In genomic region chr10:113541554-113541902, GRCh38 we compare ENCODE assay signal across 23 cellular contexts. TPM values are rescaled to one million over a fixed set of nuclear protein-coding genes. Genes with fewer than 3 reads are reported as not detected.
"Had no signal": no experiment of that assay in that cellular context is flagged by ENCODE, and none has a peak within 500 bp of the region (broad histone marks: within the 10 kb centered on the region; RNA-seq: fewer than 3 reads in every experiment).

No MANE protein-coding gene starts in this region.

- H3K4me3 ChIP-seq: left lung, ovary, sigmoid colon, uterus had no signal

- H3K36me3 Mint-ChIP-seq: activated CD4-positive, alpha-beta memory T cell treated with anti-CD3 and anti-CD28 coated beads for 36 hours; activated naive CD4-positive, alpha-beta T cell treated with anti-CD3 and anti-CD28 coated beads, Interleukin-2, amount 10 ng/mL, durations not matched to agents 7 days and 5 days; stimulated activated naive B cell treated with anti-CD40 and anti-IgM and Interleukin-4, amounts not matched to agents 10 μg/mL and 1 μg/mL and 100 μg/mL, for 72 hours had no signal

- ATAC-seq: activated T-cell treated with anti-CD3 and anti-CD28 coated beads, Interleukin-2, amount 50 U/mL, for 72 hours; left lung; stimulated activated naive B cell treated with anti-CD40 and anti-IgM and Interleukin-4, amounts not matched to agents 10 μg/mL and 1 μg/mL and 100 μg/mL, for 72 hours had no signal

- H3K9me3 ChIP-seq: left lung, neutrophil, ovary, sigmoid colon, uterus had no signal

- H3K4me1 Mint-ChIP-seq: activated naive CD4-positive, alpha-beta T cell treated with anti-CD3 and anti-CD28 coated beads, Interleukin-2, amount 10 ng/mL, durations not matched to agents 7 days and 5 days; stimulated activated naive B cell treated with anti-CD40 and anti-IgM and Interleukin-4, amounts not matched to agents 10 μg/mL and 1 μg/mL and 100 μg/mL, for 72 hours had no signal

- H3K27me3 ChIP-seq: left lung, neutrophil, ovary, sigmoid colon, uterus had no signal

- H3K9me3 Mint-ChIP-seq: activated CD4-positive, alpha-beta memory T cell treated with anti-CD3 and anti-CD28 coated beads for 36 hours; activated naive CD4-positive, alpha-beta T cell treated with anti-CD3 and anti-CD28 coated beads, Interleukin-2, amount 10 ng/mL, durations not matched to agents 7 days and 5 days; activated T-cell treated with anti-CD3 and anti-CD28 coated beads, Interleukin-2, amount 50 U/mL, for 72 hours; nephron; stimulated activated naive B cell treated with anti-CD40 and anti-IgM and Interleukin-4, amounts not matched to agents 10 μg/mL and 1 μg/mL and 100 μg/mL, for 72 hours; T-helper 1 cell treated with Interleukin-12 subunit alpha and Interleukin-12 subunit beta and Interleukin-4 antibody, amounts not matched to agents 30 μg/mL and 1 μg/mL, for 36 hours had no signal

- H3K27ac ChIP-seq: epithelial cell of prostate, left lung, neutrophil, ovary, sigmoid colon, uterus had no signal

- H3K27me3 Mint-ChIP-seq: activated CD4-positive, alpha-beta memory T cell treated with anti-CD3 and anti-CD28 coated beads for 36 hours had no signal

- H3K4me3 Mint-ChIP-seq: activated CD4-positive, alpha-beta memory T cell treated with anti-CD3 and anti-CD28 coated beads for 36 hours; activated naive CD4-positive, alpha-beta T cell treated with anti-CD3 and anti-CD28 coated beads, Interleukin-2, amount 10 ng/mL, durations not matched to agents 7 days and 5 days; activated T-cell treated with anti-CD3 and anti-CD28 coated beads, Interleukin-2, amount 50 U/mL, for 72 hours; nephron; stimulated activated naive B cell treated with anti-CD40 and anti-IgM and Interleukin-4, amounts not matched to agents 10 μg/mL and 1 μg/mL and 100 μg/mL, for 72 hours; T-helper 1 cell treated with Interleukin-12 subunit alpha and Interleukin-12 subunit beta and Interleukin-4 antibody, amounts not matched to agents 30 μg/mL and 1 μg/mL, for 36 hours had no signal

- H3K27ac Mint-ChIP-seq: activated CD4-positive, alpha-beta memory T cell treated with anti-CD3 and anti-CD28 coated beads for 36 hours; activated naive CD4-positive, alpha-beta T cell treated with anti-CD3 and anti-CD28 coated beads, Interleukin-2, amount 10 ng/mL, durations not matched to agents 7 days and 5 days; activated T-cell treated with anti-CD3 and anti-CD28 coated beads, Interleukin-2, amount 50 U/mL, for 72 hours; stimulated activated naive B cell treated with anti-CD40 and anti-IgM and Interleukin-4, amounts not matched to agents 10 μg/mL and 1 μg/mL and 100 μg/mL, for 72 hours; T-helper 1 cell treated with Interleukin-12 subunit alpha and Interleukin-12 subunit beta and Interleukin-4 antibody, amounts not matched to agents 30 μg/mL and 1 μg/mL, for 36 hours had no signal

- H3K4me1 ChIP-seq: left lung, sigmoid colon, uterus had no signal

- DNase-seq: activated CD4-positive, alpha-beta memory T cell treated with anti-CD3 and anti-CD28 coated beads for 36 hours; activated CD4-positive, alpha-beta T cell treated with anti-CD3 and anti-CD28 coated beads for 4 hours; activated CD4-positive, CD25-positive, alpha-beta regulatory T cell; activated effector memory CD4-positive, alpha-beta T cell treated with Interleukin-2 at 50 U/mL for 16 hours; activated naive CD4-positive, alpha-beta T cell treated with anti-CD3 and anti-CD28 coated beads, Interleukin-2, amount 10 ng/mL, durations not matched to agents 7 days and 5 days; activated T-cell treated with anti-CD3 and anti-CD28 coated beads, Interleukin-2, amount 50 U/mL, for 72 hours; amygdala; kidney; left lung; midbrain; ovary; sigmoid colon; stimulated activated CD4-positive, alpha-beta T cell treated with anti-CD3 and anti-CD28 coated beads, Interleukin-2, amount 100 ng/mL, for 48 hours; stimulated activated CD8-positive, alpha-beta memory T cell treated with anti-CD3 and anti-CD28 coated beads, Interleukin-4, amount 100 ng/mL, for 48 hours; stimulated activated naive B cell treated with anti-CD40 and anti-IgM and Interleukin-4, amounts not matched to agents 10 μg/mL and 1 μg/mL and 100 μg/mL, for 72 hours; T1000; uterus had no signal

- H3K36me3 ChIP-seq: left lung, neutrophil, ovary, sigmoid colon, uterus had no signal

RNA-seq across cellular contexts. Expression of gene HABP2, which starts 11.3 kb away (rescaled TPM):
- total RNA-seq: activated CD4-positive, alpha-beta memory T cell treated with anti-CD3 and anti-CD28 coated beads for 36 hours; activated T-cell treated with anti-CD3 and anti-CD28 coated beads, Interleukin-2, amount 50 U/mL, for 72 hours; cerebellum; fibroblast of villous mesenchyme; sigmoid colon had no signal
